Comparison of ENCODE assay signal across 8 cellular contexts in genomic region chr1:155171836-155172731, GRCh38. TPM values are rescaled to one million over a fixed set of nuclear protein-coding genes. Genes with fewer than 3 reads are reported as not detected.
DNase-seq lines count a peak whose midpoint lies in the region; ATAC-seq lines count a peak whose summit lies in the region.

No MANE protein-coding gene starts in this region.

- no peak for DNase-seq in activated T-helper 1 cell treated with anti-CD3 and anti-CD28 coated beads, Interleukin-12 subunit alpha, Interleukin-12 subunit beta, Interleukin-2, Interleukin-4 antibody, amounts not matched to agents 30 ng/mL and 10 ng/mL and 1 ng/mL, durations not matched to agents 14 hours and 24 hours and 36 hours (ENCODE audit: low spot score)
- no peak for DNase-seq in stimulated activated naive CD4-positive, alpha-beta T cell (lab: John Stamatoyannopoulos, UW)
- DNase-seq in NCI-H2081 treated with DMSO at 0.1 percent for 48 hours (lab: John Stamatoyannopoulos, UW) (no peak), iPS-NIHi11 (ENCODE audit: low spot score) (no peak)

- H3K36me3 Mint-ChIP-seq in activated T-helper 1 cell treated with anti-CD3 and anti-CD28 coated beads, Interleukin-12 subunit alpha, Interleukin-12 subunit beta, Interleukin-2, Interleukin-4 antibody, amounts not matched to agents 30 ng/mL and 10 ng/mL and 1 ng/mL, durations not matched to agents 14 hours and 24 hours and 36 hours (ENCODE audit: low read depth), result peaks cover 24% of the 10 kb centered on the region
- peaks cover 30% of the 10 kb centered on the region for H3K36me3 Mint-ChIP-seq in stimulated activated naive CD8-positive, alpha-beta T cell treated with anti-CD3 and anti-CD28 coated beads, Interleukin-15, Interleukin-2, amounts not matched to agents 100 ng/mL and 50 ng/mL, for 24 hours (ENCODE audit: low read depth)

- H3K27ac Mint-ChIP-seq in activated T-helper 1 cell treated with anti-CD3 and anti-CD28 coated beads, Interleukin-12 subunit alpha, Interleukin-12 subunit beta, Interleukin-2, Interleukin-4 antibody, amounts not matched to agents 30 ng/mL and 10 ng/mL and 1 ng/mL, durations not matched to agents 14 hours and 24 hours and 36 hours, result peak overlapping the region; percentile 97
- H3K27ac Mint-ChIP-seq in stimulated activated naive CD8-positive, alpha-beta T cell treated with anti-CD3 and anti-CD28 coated beads, Interleukin-15, Interleukin-2, amounts not matched to agents 100 ng/mL and 50 ng/mL, for 24 hours, result peak overlapping the region; percentile 95

- peaks cover 53% of the 10 kb centered on the region for H3K4me1 Mint-ChIP-seq in activated T-helper 1 cell treated with anti-CD3 and anti-CD28 coated beads, Interleukin-12 subunit alpha, Interleukin-12 subunit beta, Interleukin-2, Interleukin-4 antibody, amounts not matched to agents 30 ng/mL and 10 ng/mL and 1 ng/mL, durations not matched to agents 14 hours and 24 hours and 36 hours (ENCODE audit: low read depth)
- H3K4me1 Mint-ChIP-seq in stimulated activated naive CD8-positive, alpha-beta T cell treated with anti-CD3 and anti-CD28 coated beads, Interleukin-15, Interleukin-2, amounts not matched to agents 100 ng/mL and 50 ng/mL, for 24 hours (ENCODE audit: low read depth), result peaks cover 69% of the 10 kb centered on the region

- ATAC-seq in HG02610 (IDR thresholded peaks at IDR 0.05; ENCODE audit: unreplicated experiment), result peak; percentile 17

- H4K20me1 ChIP-seq in BLaER1 treated with 17β-estradiol and CSF1 and Interleukin-3, amounts not matched to agents 10 nM and 100 nM, result peaks cover 0 to 21% (median 0%) of the 10 kb centered on the region in 11 experiments; a peak in 5 of 22 replicates

- H3K4me2 ChIP-seq in BLaER1 treated with 17β-estradiol and CSF1 and Interleukin-3, amounts not matched to agents 10 nM and 100 nM, result peak overlapping the region; percentile 90 to 99 (median 97)

- no peaks in the 10 kb centered on the region for H3K9me3 ChIP-seq in BLaER1 treated with 17β-estradiol and CSF1 and Interleukin-3, amounts not matched to agents 10 nM and 100 nM (replicated peaks in 1 of 11)
- no peaks in the 10 kb centered on the region for H3K9me3 ChIP-seq in iPS-15b (ENCODE audit: control insufficient read depth, insufficient read depth, low read length)

- H3K9me3 Mint-ChIP-seq in activated T-helper 1 cell treated with anti-CD3 and anti-CD28 coated beads, Interleukin-12 subunit alpha, Interleukin-12 subunit beta, Interleukin-2, Interleukin-4 antibody, amounts not matched to agents 30 ng/mL and 10 ng/mL and 1 ng/mL, durations not matched to agents 14 hours and 24 hours and 36 hours, result no peaks in the 10 kb centered on the region
- H3K9me3 Mint-ChIP-seq in stimulated activated naive CD8-positive, alpha-beta T cell treated with anti-CD3 and anti-CD28 coated beads, Interleukin-15, Interleukin-2, amounts not matched to agents 100 ng/mL and 50 ng/mL, for 24 hours, result no peaks in the 10 kb centered on the region

- peak overlapping the region; percentile 73 to 93 (median 84) for H3K4me3 ChIP-seq in BLaER1 treated with 17β-estradiol and CSF1 and Interleukin-3, amounts not matched to agents 10 nM and 100 nM
- peak overlapping the region; percentile 95 for H3K4me3 ChIP-seq in iPS-15b (ENCODE audit: low read depth, low read length)

- peak overlapping the region; percentile 86 to 97 (median 92) for H3K9ac ChIP-seq in BLaER1 treated with 17β-estradiol and CSF1 and Interleukin-3, amounts not matched to agents 10 nM and 100 nM
- peak overlapping the region; percentile 87 for H3K9ac ChIP-seq in iPS-15b (ENCODE audit: low read depth, low read length)

- H3K36me3 ChIP-seq in BLaER1 treated with 17β-estradiol and CSF1 and Interleukin-3, amounts not matched to agents 10 nM and 100 nM, result peaks cover 29 to 42% (median 35%) of the 10 kb centered on the region in 11 experiments
- H3K36me3 ChIP-seq in iPS-15b (ENCODE audit: control insufficient read depth, insufficient read depth, low read length), result peaks cover 7% of the 10 kb centered on the region

- H3K27me3 ChIP-seq in BLaER1 treated with 17β-estradiol and CSF1 and Interleukin-3, amounts not matched to agents 10 nM and 100 nM, result no peaks in the 10 kb centered on the region
- no peaks in the 10 kb centered on the region for H3K27me3 ChIP-seq in iPS-15b (ENCODE audit: control insufficient read depth, insufficient read depth, low read length)

- peaks cover 2% of the 10 kb centered on the region for H3K27me3 Mint-ChIP-seq in activated T-helper 1 cell treated with anti-CD3 and anti-CD28 coated beads, Interleukin-12 subunit alpha, Interleukin-12 subunit beta, Interleukin-2, Interleukin-4 antibody, amounts not matched to agents 30 ng/mL and 10 ng/mL and 1 ng/mL, durations not matched to agents 14 hours and 24 hours and 36 hours (ENCODE audit: insufficient read depth)
- H3K27me3 Mint-ChIP-seq in stimulated activated naive CD8-positive, alpha-beta T cell treated with anti-CD3 and anti-CD28 coated beads, Interleukin-15, Interleukin-2, amounts not matched to agents 100 ng/mL and 50 ng/mL, for 24 hours, result no peaks in the 10 kb centered on the region

- H3K27ac ChIP-seq in BLaER1 treated with 17β-estradiol and CSF1 and Interleukin-3, amounts not matched to agents 10 nM and 100 nM, result peak overlapping the region; percentile 84 to 95 (median 91); a peak in 20 of 22 replicates

- peaks cover 45 to 67% (median 62%) of the 10 kb centered on the region in 10 experiments for H3K4me1 ChIP-seq in BLaER1 treated with 17β-estradiol and CSF1 and Interleukin-3, amounts not matched to agents 10 nM and 100 nM
- peaks cover 4% of the 10 kb centered on the region for H3K4me1 ChIP-seq in iPS-15b (ENCODE audit: control insufficient read depth, insufficient read depth, low read length)

- intact Hi-C loops in activated T-helper 1 cell treated with anti-CD3 and anti-CD28 coated beads, Interleukin-12 subunit alpha, Interleukin-12 subunit beta, Interleukin-2, Interleukin-4 antibody, amounts not matched to agents 30 ng/mL and 10 ng/mL and 1 ng/mL, durations not matched to agents 14 hours and 24 hours and 36 hours (cut with micrococcal nuclease), result loop anchor here (1.0 to 10.0 kb wide), 5 partner anchors 72 to 575 kb away; partner anchors contain the start of gene ADAR

- peak overlapping the region; percentile 96 for H3K4me3 Mint-ChIP-seq in activated T-helper 1 cell treated with anti-CD3 and anti-CD28 coated beads, Interleukin-12 subunit alpha, Interleukin-12 subunit beta, Interleukin-2, Interleukin-4 antibody, amounts not matched to agents 30 ng/mL and 10 ng/mL and 1 ng/mL, durations not matched to agents 14 hours and 24 hours and 36 hours
- H3K4me3 Mint-ChIP-seq in stimulated activated naive CD8-positive, alpha-beta T cell treated with anti-CD3 and anti-CD28 coated beads, Interleukin-15, Interleukin-2, amounts not matched to agents 100 ng/mL and 50 ng/mL, for 24 hours, result peak overlapping the region; percentile 98

RNA-seq across cellular contexts. Expression of gene KRTCAP2, which starts 1.0 kb away (rescaled TPM):
- total RNA-seq in activated T-helper 1 cell treated with anti-CD3 and anti-CD28 coated beads, Interleukin-12 subunit alpha, Interleukin-12 subunit beta, Interleukin-2, Interleukin-4 antibody, amounts not matched to agents 30 ng/mL and 10 ng/mL and 1 ng/mL, durations not matched to agents 14 hours and 24 hours and 36 hours, result 230 and 238 TPM in 2 replicates

RNA-seq across cellular contexts. Expression of gene TRIM46, which starts 1.6 kb away (rescaled TPM):
- total RNA-seq in activated T-helper 1 cell treated with anti-CD3 and anti-CD28 coated beads, Interleukin-12 subunit alpha, Interleukin-12 subunit beta, Interleukin-2, Interleukin-4 antibody, amounts not matched to agents 30 ng/mL and 10 ng/mL and 1 ng/mL, durations not matched to agents 14 hours and 24 hours and 36 hours, result 10.2 and 12.6 TPM in 2 replicates

RNA-seq across cellular contexts. Expression of gene DPM3, which starts 31.8 kb away (rescaled TPM):
- total RNA-seq in activated T-helper 1 cell treated with anti-CD3 and anti-CD28 coated beads, Interleukin-12 subunit alpha, Interleukin-12 subunit beta, Interleukin-2, Interleukin-4 antibody, amounts not matched to agents 30 ng/mL and 10 ng/mL and 1 ng/mL, durations not matched to agents 14 hours and 24 hours and 36 hours, result 43.7 and 45.1 TPM in 2 replicates

RNA-seq across cellular contexts. Expression of gene THBS3, which starts 35.6 kb away (rescaled TPM):
- total RNA-seq in activated T-helper 1 cell treated with anti-CD3 and anti-CD28 coated beads, Interleukin-12 subunit alpha, Interleukin-12 subunit beta, Interleukin-2, Interleukin-4 antibody, amounts not matched to agents 30 ng/mL and 10 ng/mL and 1 ng/mL, durations not matched to agents 14 hours and 24 hours and 36 hours, result 9.7 and 10.0 TPM in 2 replicates

RNA-seq across cellular contexts. Expression of gene MTX1, which starts 36.4 kb away (rescaled TPM):
- total RNA-seq in activated T-helper 1 cell treated with anti-CD3 and anti-CD28 coated beads, Interleukin-12 subunit alpha, Interleukin-12 subunit beta, Interleukin-2, Interleukin-4 antibody, amounts not matched to agents 30 ng/mL and 10 ng/mL and 1 ng/mL, durations not matched to agents 14 hours and 24 hours and 36 hours, result 61.8 and 62.3 TPM in 2 replicates
